In the genomic region with DNA sequence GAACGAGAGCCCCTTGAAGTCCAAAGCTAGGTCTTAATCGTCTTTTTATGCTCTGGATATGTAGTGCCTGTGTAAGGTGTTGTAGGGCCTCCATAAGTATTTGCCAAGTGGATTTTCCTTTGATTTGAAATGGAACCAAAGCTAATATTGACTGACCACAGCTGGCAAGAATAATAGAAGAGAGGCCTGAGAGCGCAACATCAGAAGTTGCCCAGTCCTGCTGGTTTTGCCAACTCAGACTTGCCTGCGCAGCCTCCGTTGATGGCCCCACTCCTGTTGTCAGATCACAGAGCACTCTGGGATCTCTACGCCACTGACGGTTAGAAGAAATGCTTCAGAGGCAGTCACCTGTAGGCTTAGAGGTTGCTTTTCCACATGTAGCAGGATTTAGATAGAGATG, we compare ENCODE assay signal across 23 cellular contexts.
"Had no signal": no experiment of that assay in that cellular context is flagged by ENCODE, and none has a peak within 500 bp of the region (broad histone marks: within the 10 kb centered on the region; RNA-seq: fewer than 3 reads in every experiment).

No MANE protein-coding gene starts in this region.

- H3K36me3 Mint-ChIP-seq: activated naive CD8-positive, alpha-beta T cell treated with anti-CD3 and anti-CD28 coated beads for 36 hours; stimulated activated naive B cell treated with anti-CD40 and anti-IgM and Interleukin-4, amounts not matched to agents 10 μg/mL and 1 μg/mL and 100 μg/mL, for 72 hours had no signal

- H3K27ac Mint-ChIP-seq: activated naive CD8-positive, alpha-beta T cell treated with anti-CD3 and anti-CD28 coated beads for 36 hours; activated T-helper 2 cell treated with anti-CD3 and anti-CD28 coated beads, Interferon-gamma antibody, Interleukin-2, Interleukin-4, amounts not matched to agents 10 μg/mL and 5 μg/mL and 100 μg/mL, durations not matched to agents 14 hours and 24 hours and 36 hours; endodermal cell; stimulated activated naive B cell treated with anti-CD40 and anti-IgM and Interleukin-4, amounts not matched to agents 10 μg/mL and 1 μg/mL and 100 μg/mL, for 72 hours; type B pancreatic cell; WTC11 had no signal

- H3K27me3 ChIP-seq: colonic mucosa, esophagus squamous epithelium, gastrocnemius medialis, testis had no signal

- H3K9me3 ChIP-seq: colonic mucosa, gastrocnemius medialis, mucosa of descending colon, testis had no signal

- H3K4me3 ChIP-seq: colonic mucosa, esophagus squamous epithelium, gastrocnemius medialis, mucosa of descending colon, testis had no signal

- DNase-seq: activated CD8-positive, alpha-beta memory T cell treated with anti-CD3 and anti-CD28 coated beads, Interleukin-2, amount 50 U/mL, for 48 hours; activated naive CD4-positive, alpha-beta T cell; activated naive CD8-positive, alpha-beta T cell treated with anti-CD3 and anti-CD28 coated beads for 36 hours; activated T-cell treated with anti-CD3 and anti-CD28 coated beads, Interleukin-2, amount 50 U/mL, for 4 hours; colonic mucosa; endodermal cell; esophagus squamous epithelium; gastrocnemius medialis; head of caudate nucleus; hypothalamus; mesendoderm; mucosa of descending colon; occipital lobe; posterior cingulate gyrus; retina; stimulated activated CD4-positive, alpha-beta T cell treated with anti-CD3 and anti-CD28 coated beads, Interleukin-2, amount 100 ng/mL, for 48 hours; stimulated activated CD8-positive, alpha-beta memory T cell treated with anti-CD3 and anti-CD28 coated beads, Interleukin-4, amount 100 ng/mL, for 48 hours; stimulated activated naive B cell treated with anti-CD40 and anti-IgM and Interleukin-4, amounts not matched to agents 10 μg/mL and 1 μg/mL and 100 μg/mL, for 72 hours; testis had no signal

- H3K27ac ChIP-seq: colonic mucosa, esophagus squamous epithelium, gastrocnemius medialis, testis had no signal

- H3K4me1 Mint-ChIP-seq: activated naive CD8-positive, alpha-beta T cell treated with anti-CD3 and anti-CD28 coated beads for 36 hours; neural crest cell; stimulated activated naive B cell treated with anti-CD40 and anti-IgM and Interleukin-4, amounts not matched to agents 10 μg/mL and 1 μg/mL and 100 μg/mL, for 72 hours; WTC11 had no signal

- H3K4me1 ChIP-seq: colonic mucosa, esophagus squamous epithelium, gastrocnemius medialis, testis had no signal

- ATAC-seq: activated T-cell treated with anti-CD3 and anti-CD28 coated beads, Interleukin-2, amount 50 U/mL, for 4 hours; gastrocnemius medialis; mucosa of descending colon; WTC11 had no signal

- H3K9me3 Mint-ChIP-seq: activated naive CD8-positive, alpha-beta T cell treated with anti-CD3 and anti-CD28 coated beads for 36 hours; activated T-cell treated with anti-CD3 and anti-CD28 coated beads, Interleukin-2, amount 50 U/mL, for 4 hours; activated T-helper 2 cell treated with anti-CD3 and anti-CD28 coated beads, Interferon-gamma antibody, Interleukin-2, Interleukin-4, amounts not matched to agents 10 μg/mL and 5 μg/mL and 100 μg/mL, durations not matched to agents 14 hours and 24 hours and 36 hours; neural crest cell; type B pancreatic cell had no signal

- H3K27me3 Mint-ChIP-seq: type B pancreatic cell had no signal

- H3K36me3 ChIP-seq: colonic mucosa, esophagus squamous epithelium, gastrocnemius medialis had no signal

- H3K4me3 Mint-ChIP-seq: activated naive CD8-positive, alpha-beta T cell treated with anti-CD3 and anti-CD28 coated beads for 36 hours; activated T-cell treated with anti-CD3 and anti-CD28 coated beads, Interleukin-2, amount 50 U/mL, for 4 hours; endodermal cell; neural crest cell; stimulated activated naive B cell treated with anti-CD40 and anti-IgM and Interleukin-4, amounts not matched to agents 10 μg/mL and 1 μg/mL and 100 μg/mL, for 72 hours; type B pancreatic cell; WTC11 had no signal
